In genomic region chr22:19178659-19179471, GRCh38 we compare ENCODE assay signal across 8 cellular contexts. TPM values are rescaled to one million over a fixed set of nuclear protein-coding genes. Genes with fewer than 3 reads are reported as not detected.
DNase-seq lines count a peak whose midpoint lies in the region; ATAC-seq, FAIRE-seq and TF ChIP-seq lines count a peak whose summit lies in the region.

Gene SLC25A1 (minus strand): TSS chr22:19178736. CDS start chr22:19178673, 63 bp downstream.

- H2AFZ ChIP-seq in ACC112 (ENCODE audit: low read length, unreplicated experiment) (peak within 1 kb of the TSS; percentile 60), keratinocyte (ENCODE audit: control insufficient read depth, low read length) (peak within 1 kb of the TSS; percentile 60)

- no peaks in the 10 kb centered on the region for H3K9me3 Mint-ChIP-seq in central memory CD8-positive, alpha-beta T cell

- H3K27ac Mint-ChIP-seq in central memory CD8-positive, alpha-beta T cell (ENCODE audit: low read depth): peak within 1 kb of the TSS; percentile 70

- FAIRE-seq in keratinocyte (lab: Jason Lieb, UNC): no peak

- peak within 1 kb of the TSS; percentile 89 for H3K4me3 ChIP-seq in ACC112 (ENCODE audit: low read depth, low read length)
- H3K4me3 ChIP-seq in keratinocyte (ENCODE audit: control insufficient read depth in 2 of 3, extremely low read depth in 1 of 3, insufficient read depth in 2 of 3, low read depth in 1 of 3, low read length in 3 of 3): peak within 1 kb of the TSS; percentile 66 to 74 (median 72)

- H3K4me3 Mint-ChIP-seq in central memory CD8-positive, alpha-beta T cell: peak within 1 kb of the TSS; percentile 79

- peaks cover 20% of the 10 kb centered on the region for H3K4me1 ChIP-seq in ACC112 (ENCODE audit: control insufficient read depth, insufficient read depth, low read length, unreplicated experiment)
- H3K4me1 ChIP-seq in keratinocyte (ENCODE audit: control insufficient read depth, extremely low read depth, insufficient read depth, low read length): peaks cover 32% of the 10 kb centered on the region

- peaks cover 10% of the 10 kb centered on the region for H3K4me1 Mint-ChIP-seq in central memory CD8-positive, alpha-beta T cell

- H3K4me2 ChIP-seq in keratinocyte (ENCODE audit: control insufficient read depth, extremely low read depth, insufficient read depth, low read depth, low read length): peak within 1 kb of the TSS; percentile 90

- TF ChIP-seq CTCF in keratinocyte (optimal IDR thresholded peaks at IDR 0.05 in 1 of 3, IDR thresholded peaks at IDR 0.05 in 1 of 3, conservative IDR thresholded peaks at IDR 0.05 in 1 of 3; ENCODE audit: extremely low read depth in 1 of 3, insufficient read depth in 2 of 3, low read length in 3 of 3): no peak

- ATAC-seq in GM18858 (IDR thresholded peaks at IDR 0.05; ENCODE audit: unreplicated experiment): peak; percentile 41
- ATAC-seq in HG03097 (IDR thresholded peaks at IDR 0.05; ENCODE audit: low FRiP score, unreplicated experiment): peak; percentile 50
- ATAC-seq in activated CD4-positive, CD25-positive, alpha-beta regulatory T cell treated with anti-CD3 and anti-CD28 coated beads, Interleukin-2, amount 50 U/mL, for 24 hours: peak; percentile 82 to 87
- peak; percentile 49 for ATAC-seq in central memory CD8-positive, alpha-beta T cell (replicated peaks; ENCODE audit: extremely low read depth, poor library complexity, severe bottlenecking)

- no peaks in the 10 kb centered on the region for H3K27me3 ChIP-seq in ACC112 (ENCODE audit: insufficient read depth, low read length)
- no peaks in the 10 kb centered on the region for H3K27me3 ChIP-seq in keratinocyte (ENCODE audit: control insufficient read depth, extremely low read depth, insufficient read depth, low read length)

- H3K36me3 ChIP-seq in ACC112 (ENCODE audit: insufficient read depth, low read length): no peaks in the 10 kb centered on the region
- H3K36me3 ChIP-seq in keratinocyte (ENCODE audit: control insufficient read depth in 2 of 2, extremely low read depth in 1 of 2, insufficient read depth in 2 of 2, low read length in 2 of 2): peaks cover 5 to 12% of the 10 kb centered on the region in 2 experiments

- dilution Hi-C loops in keratinocyte (cut with MboI; ENCODE audit: extremely low pct_ligation_motif_present, low sequenced_read_pairs): no loop called here

- H3K36me3 Mint-ChIP-seq in central memory CD8-positive, alpha-beta T cell (ENCODE audit: insufficient read depth): peaks cover 3% of the 10 kb centered on the region

- H4K20me1 ChIP-seq in keratinocyte (ENCODE audit: control insufficient read depth, extremely low read depth, insufficient read depth, low read length): peaks cover 5% of the 10 kb centered on the region

- peak within 1 kb of the TSS; percentile 75 for H3K9ac ChIP-seq in keratinocyte (ENCODE audit: control insufficient read depth, extremely low read depth, insufficient read depth, low read length)

- peak; percentile 60 for DNase-seq in NCI-H226
- peak; percentile 18 to 22 for DNase-seq in central memory CD8-positive, alpha-beta T cell (ENCODE audit: low spot score in 2 of 2)
- DNase-seq in keratinocyte (ENCODE audit: low read depth, low spot score): peak; percentile 30
- DNase-seq in stimulated activated CD4-positive, alpha-beta T cell treated with anti-CD3 and anti-CD28 coated beads, Interleukin-12 subunit alpha, Interleukin-12 subunit beta, amount 100 ng/mL, for 4 hours: peak; percentile 93

- no peaks in the 10 kb centered on the region for H3K27me3 Mint-ChIP-seq in central memory CD8-positive, alpha-beta T cell

- H3K9me3 ChIP-seq in keratinocyte (ENCODE audit: control insufficient read depth, low read depth, low read length): no peaks in the 10 kb centered on the region

- H3K79me2 ChIP-seq in ACC112 (ENCODE audit: control insufficient read depth, insufficient read depth, low read length, unreplicated experiment) (peaks cover 15% of the 10 kb centered on the region), keratinocyte (ENCODE audit: control insufficient read depth, insufficient read depth, low read length) (peaks cover 17% of the 10 kb centered on the region)

- H3K27ac ChIP-seq in ACC112 (ENCODE audit: low read depth, low read length) (peak within 1 kb of the TSS; percentile 43; the same call in 1 of the 2 replicates), keratinocyte (ENCODE audit: control insufficient read depth, insufficient read depth, low read length) (peak within 1 kb of the TSS; percentile 58)

- H3K9me1 ChIP-seq in keratinocyte (ENCODE audit: control insufficient read depth, extremely low read depth, insufficient read depth, low read length): peaks cover under 1% of the 10 kb centered on the region

RNA-seq across cellular contexts. Expression of gene SLC25A1, which starts in this region (rescaled TPM):
- 27.7 to 61.6 TPM (median 37.2 TPM) in 3 replicates for polyA plus RNA-seq in keratinocyte
- polyA plus RNA-seq in keratinocyte (2011; ENCODE audit: low read depth): 11.9 TPM
- 36.3 and 86.3 TPM in 2 replicates for polyA plus RNA-seq in keratinocyte (2011; cell fraction: cytosol; rRNA removed)
- 35.0 and 40.1 TPM in 2 replicates for polyA plus RNA-seq in keratinocyte (2011; cell fraction: nucleus; rRNA removed)
- polyA plus RNA-seq in keratinocyte (2012; ENCODE audit: low replicate concordance): 46.2 and 108 TPM in 2 replicates
- 41.3 to 114 TPM (median 57.3 TPM) in 3 replicates for polyA minus RNA-seq in keratinocyte
- 133 TPM for polyA minus RNA-seq in keratinocyte (2011; cell fraction: cytosol; rRNA and poly(A)+ RNA removed)
- 14.7 and 18.0 TPM in 2 replicates for polyA minus RNA-seq in keratinocyte (2011; cell fraction: nucleus; rRNA and poly(A)+ RNA removed)

Comparison
In these comparisons a context has a peak if more than half of its experiments do, and no peak if none do; other contexts are left out.
1. Peak in every context shown above with its lines: DNase-seq, ATAC-seq, H3K4me3 ChIP-seq and H3K27ac ChIP-seq.
2. DNase-seq: peak in every context shown above with its lines; median percentile 93 in stimulated activated CD4-positive, alpha-beta T cell treated with anti-CD3 and anti-CD28 coated beads, Interleukin-12 subunit alpha, Interleukin-12 subunit beta, amount 100 ng/mL, for 4 hours; 60 in NCI-H226; 30 in keratinocyte; 20 in central memory CD8-positive, alpha-beta T cell.